In the genomic region with DNA sequence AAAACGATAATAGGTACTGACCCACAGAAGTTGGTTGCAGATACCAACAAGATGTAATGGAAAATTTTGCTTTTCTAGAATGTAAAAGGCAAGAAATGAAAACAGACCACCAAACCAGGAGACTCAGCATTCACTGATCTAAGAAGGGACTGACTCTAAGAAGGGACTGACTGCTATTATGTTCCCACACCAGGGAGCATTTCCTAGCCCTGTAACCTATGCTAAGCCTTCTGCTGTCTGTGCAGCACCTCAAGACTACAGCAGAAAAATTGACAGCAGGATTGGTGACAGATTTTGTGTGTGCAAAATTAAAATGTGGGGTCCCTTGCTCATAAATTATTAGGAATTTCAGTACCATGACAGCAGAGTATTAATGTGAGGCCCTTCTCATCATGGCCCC, we compare ENCODE assay signal across 38 cellular contexts.
"Had no signal": no experiment of that assay in that cellular context is flagged by ENCODE, and none has a peak within 500 bp of the region (broad histone marks: within the 10 kb centered on the region; RNA-seq: fewer than 3 reads in every experiment).

No MANE protein-coding gene starts in this region.

- DNase-seq: activated CD4-positive, alpha-beta memory T cell treated with anti-CD3 and anti-CD28 coated beads for 36 hours; activated CD4-positive, alpha-beta T cell treated with anti-CD3 and anti-CD28 coated beads for 36 hours; activated CD4-positive, alpha-beta T cell treated with anti-CD3 and anti-CD28 coated beads, Interleukin-2, amount 10 ng/mL, durations not matched to agents 24 days and 14 days; activated CD4-positive, CD25-positive, alpha-beta regulatory T cell; activated CD4-positive, CD25-positive, alpha-beta regulatory T cell treated with anti-CD3 and anti-CD28 coated beads, Interleukin-2, amount 50 U/mL, for 72 hours; activated CD8-positive, alpha-beta memory T cell treated with anti-CD3 and anti-CD28 coated beads, Interleukin-2, amount 10 ng/mL, durations not matched to agents 7 days and 5 days; activated CD8-positive, alpha-beta memory T cell treated with anti-CD3 and anti-CD28 coated beads, Interleukin-2, amount 50 U/mL, for 4 hours; activated CD8-positive, alpha-beta T cell treated with anti-CD3 and anti-CD28 coated beads, Interleukin-2, amount 10 ng/mL, durations not matched to agents 7 days and 5 days; activated effector memory CD4-positive, alpha-beta T cell treated with anti-CD3 and anti-CD28 coated beads, Interleukin-2, amount 50 U/mL, for 16 hours; activated naive CD4-positive, alpha-beta T cell treated with anti-CD3 and anti-CD28 coated beads for 36 hours; activated naive CD8-positive, alpha-beta T cell treated with anti-CD3 and anti-CD28 coated beads for 36 hours; activated naive CD8-positive, alpha-beta T cell treated with anti-CD3 and anti-CD28 coated beads, Interleukin-2, amount 50 U/mL, for 24 hours; activated T-cell treated with anti-CD3 and anti-CD28 coated beads, Interleukin-2, amount 50 U/mL, for 1 hour; activated T-cell treated with anti-CD3 and anti-CD28 coated beads, Interleukin-2, amount 50 U/mL, for 48 hours; adrenal gland; amygdala; aorta; body of pancreas; central memory CD4-positive, alpha-beta T cell; cortex of kidney; dermis blood vessel endothelial cell; effector CD8-positive, alpha-beta T cell; foreskin fibroblast; head of caudate nucleus; hippocampal formation; T-helper 17 cell; T1000; WERI-Rb-1 had no signal

- H3K9me3 Mint-ChIP-seq: activated CD4-positive, alpha-beta memory T cell treated with anti-CD3 and anti-CD28 coated beads for 36 hours; activated CD4-positive, alpha-beta T cell treated with anti-CD3 and anti-CD28 coated beads, Interleukin-2, amount 10 ng/mL, durations not matched to agents 24 days and 14 days; activated naive CD8-positive, alpha-beta T cell treated with anti-CD3 and anti-CD28 coated beads for 36 hours; activated T-helper 1 cell treated with anti-CD3 and anti-CD28 coated beads, Interleukin-12 subunit alpha, Interleukin-12 subunit beta, Interleukin-2, Interleukin-4 antibody, amounts not matched to agents 30 ng/mL and 10 ng/mL and 1 ng/mL, durations not matched to agents 14 hours and 24 hours and 36 hours; activated T-helper 2 cell treated with anti-CD3 and anti-CD28 coated beads, Interferon-gamma antibody, Interleukin-2, Interleukin-4, amounts not matched to agents 10 μg/mL and 5 μg/mL and 100 μg/mL, durations not matched to agents 14 hours and 24 hours and 36 hours; T-helper 2 cell treated with Interferon-gamma antibody and Interleukin-4, amounts not matched to agents 5 μg/mL and 100 μg/mL, for 36 hours had no signal

- H3K4me1 ChIP-seq: body of pancreas had no signal

- H3K36me3 ChIP-seq: adrenal gland, WERI-Rb-1 had no signal

- H3K9me3 ChIP-seq: adrenal gland, body of pancreas had no signal

- H3K27ac ChIP-seq: adrenal gland, body of pancreas, epithelial cell of prostate, WERI-Rb-1 had no signal

- ATAC-seq: activated CD4-positive, alpha-beta T cell treated with anti-CD3 and anti-CD28 coated beads for 36 hours; activated CD8-positive, alpha-beta memory T cell treated with anti-CD3 and anti-CD28 coated beads, Interleukin-2, amount 10 ng/mL, durations not matched to agents 7 days and 5 days; activated CD8-positive, alpha-beta T cell treated with anti-CD3 and anti-CD28 coated beads, Interleukin-2, amount 10 ng/mL, durations not matched to agents 7 days and 5 days; activated naive CD8-positive, alpha-beta T cell treated with anti-CD3 and anti-CD28 coated beads, Interleukin-2, amount 50 U/mL, for 24 hours; body of pancreas; esophagus mucosa; T-helper 17 cell had no signal

- H3K27me3 ChIP-seq: adrenal gland, body of pancreas had no signal

- H3K27ac Mint-ChIP-seq: activated CD4-positive, alpha-beta memory T cell treated with anti-CD3 and anti-CD28 coated beads for 36 hours; activated CD4-positive, alpha-beta T cell treated with anti-CD3 and anti-CD28 coated beads for 36 hours; activated CD4-positive, alpha-beta T cell treated with anti-CD3 and anti-CD28 coated beads, Interleukin-2, amount 10 ng/mL, durations not matched to agents 24 days and 14 days; activated CD8-positive, alpha-beta memory T cell treated with anti-CD3 and anti-CD28 coated beads, Interleukin-2, amount 10 ng/mL, durations not matched to agents 7 days and 5 days; activated CD8-positive, alpha-beta T cell treated with anti-CD3 and anti-CD28 coated beads, Interleukin-2, amount 10 ng/mL, durations not matched to agents 7 days and 5 days; activated naive CD4-positive, alpha-beta T cell treated with anti-CD3 and anti-CD28 coated beads for 36 hours; activated naive CD4-positive, alpha-beta T cell treated with anti-CD3 and anti-CD28 coated beads, Interleukin-2, amount 50 U/mL, for 24 hours; activated naive CD8-positive, alpha-beta T cell treated with anti-CD3 and anti-CD28 coated beads for 36 hours; activated naive CD8-positive, alpha-beta T cell treated with anti-CD3 and anti-CD28 coated beads, Interleukin-2, amount 50 U/mL, for 24 hours; activated T-helper 1 cell treated with anti-CD3 and anti-CD28 coated beads, Interleukin-12 subunit alpha, Interleukin-12 subunit beta, Interleukin-2, Interleukin-4 antibody, amounts not matched to agents 30 ng/mL and 10 ng/mL and 1 ng/mL, durations not matched to agents 14 hours and 24 hours and 36 hours; activated T-helper 2 cell treated with anti-CD3 and anti-CD28 coated beads, Interferon-gamma antibody, Interleukin-2, Interleukin-4, amounts not matched to agents 10 μg/mL and 5 μg/mL and 100 μg/mL, durations not matched to agents 14 hours and 24 hours and 36 hours; T-helper 17 cell; T-helper 2 cell treated with Interferon-gamma antibody and Interleukin-4, amounts not matched to agents 5 μg/mL and 100 μg/mL, for 36 hours had no signal

- FAIRE-seq: colon, endometrium, endothelial cell of umbilical vein, frontal cortex had no signal

- H3K27me3 Mint-ChIP-seq: activated CD4-positive, alpha-beta memory T cell treated with anti-CD3 and anti-CD28 coated beads for 36 hours; activated CD4-positive, alpha-beta T cell treated with anti-CD3 and anti-CD28 coated beads for 36 hours; activated CD4-positive, alpha-beta T cell treated with anti-CD3 and anti-CD28 coated beads, Interleukin-2, amount 10 ng/mL, durations not matched to agents 24 days and 14 days; activated CD8-positive, alpha-beta memory T cell treated with anti-CD3 and anti-CD28 coated beads, Interleukin-2, amount 10 ng/mL, durations not matched to agents 7 days and 5 days; activated naive CD4-positive, alpha-beta T cell treated with anti-CD3 and anti-CD28 coated beads, Interleukin-2, amount 50 U/mL, for 24 hours; activated naive CD8-positive, alpha-beta T cell treated with anti-CD3 and anti-CD28 coated beads for 36 hours; activated naive CD8-positive, alpha-beta T cell treated with anti-CD3 and anti-CD28 coated beads, Interleukin-2, amount 50 U/mL, for 24 hours; T-helper 17 cell had no signal

- H3K36me3 Mint-ChIP-seq: activated CD4-positive, alpha-beta memory T cell treated with anti-CD3 and anti-CD28 coated beads for 36 hours; activated CD8-positive, alpha-beta memory T cell treated with anti-CD3 and anti-CD28 coated beads, Interleukin-2, amount 10 ng/mL, durations not matched to agents 7 days and 5 days; activated naive CD4-positive, alpha-beta T cell treated with anti-CD3 and anti-CD28 coated beads, Interleukin-2, amount 50 U/mL, for 24 hours; activated naive CD8-positive, alpha-beta T cell treated with anti-CD3 and anti-CD28 coated beads for 36 hours had no signal

- H3K4me3 ChIP-seq: body of pancreas had no signal

- H3K4me1 Mint-ChIP-seq: activated CD4-positive, alpha-beta T cell treated with anti-CD3 and anti-CD28 coated beads for 36 hours; activated CD4-positive, alpha-beta T cell treated with anti-CD3 and anti-CD28 coated beads, Interleukin-2, amount 10 ng/mL, durations not matched to agents 24 days and 14 days; activated CD8-positive, alpha-beta memory T cell treated with anti-CD3 and anti-CD28 coated beads, Interleukin-2, amount 10 ng/mL, durations not matched to agents 7 days and 5 days; activated naive CD4-positive, alpha-beta T cell treated with anti-CD3 and anti-CD28 coated beads, Interleukin-2, amount 50 U/mL, for 24 hours; activated naive CD8-positive, alpha-beta T cell treated with anti-CD3 and anti-CD28 coated beads for 36 hours; activated naive CD8-positive, alpha-beta T cell treated with anti-CD3 and anti-CD28 coated beads, Interleukin-2, amount 50 U/mL, for 24 hours; T-helper 17 cell had no signal

- H3K4me3 Mint-ChIP-seq: activated CD4-positive, alpha-beta memory T cell treated with anti-CD3 and anti-CD28 coated beads for 36 hours; activated CD4-positive, alpha-beta T cell treated with anti-CD3 and anti-CD28 coated beads for 36 hours; activated CD4-positive, alpha-beta T cell treated with anti-CD3 and anti-CD28 coated beads, Interleukin-2, amount 10 ng/mL, durations not matched to agents 24 days and 14 days; activated CD8-positive, alpha-beta memory T cell treated with anti-CD3 and anti-CD28 coated beads, Interleukin-2, amount 10 ng/mL, durations not matched to agents 7 days and 5 days; activated CD8-positive, alpha-beta T cell treated with anti-CD3 and anti-CD28 coated beads, Interleukin-2, amount 10 ng/mL, durations not matched to agents 7 days and 5 days; activated naive CD4-positive, alpha-beta T cell treated with anti-CD3 and anti-CD28 coated beads for 36 hours; activated naive CD4-positive, alpha-beta T cell treated with anti-CD3 and anti-CD28 coated beads, Interleukin-2, amount 50 U/mL, for 24 hours; activated naive CD8-positive, alpha-beta T cell treated with anti-CD3 and anti-CD28 coated beads for 36 hours; activated naive CD8-positive, alpha-beta T cell treated with anti-CD3 and anti-CD28 coated beads, Interleukin-2, amount 50 U/mL, for 24 hours; activated T-helper 1 cell treated with anti-CD3 and anti-CD28 coated beads, Interleukin-12 subunit alpha, Interleukin-12 subunit beta, Interleukin-2, Interleukin-4 antibody, amounts not matched to agents 30 ng/mL and 10 ng/mL and 1 ng/mL, durations not matched to agents 14 hours and 24 hours and 36 hours; T-helper 17 cell; T-helper 2 cell treated with Interferon-gamma antibody and Interleukin-4, amounts not matched to agents 5 μg/mL and 100 μg/mL, for 36 hours had no signal
